Comparison of ENCODE assay signal across 1 cellular context in the genomic region with DNA sequence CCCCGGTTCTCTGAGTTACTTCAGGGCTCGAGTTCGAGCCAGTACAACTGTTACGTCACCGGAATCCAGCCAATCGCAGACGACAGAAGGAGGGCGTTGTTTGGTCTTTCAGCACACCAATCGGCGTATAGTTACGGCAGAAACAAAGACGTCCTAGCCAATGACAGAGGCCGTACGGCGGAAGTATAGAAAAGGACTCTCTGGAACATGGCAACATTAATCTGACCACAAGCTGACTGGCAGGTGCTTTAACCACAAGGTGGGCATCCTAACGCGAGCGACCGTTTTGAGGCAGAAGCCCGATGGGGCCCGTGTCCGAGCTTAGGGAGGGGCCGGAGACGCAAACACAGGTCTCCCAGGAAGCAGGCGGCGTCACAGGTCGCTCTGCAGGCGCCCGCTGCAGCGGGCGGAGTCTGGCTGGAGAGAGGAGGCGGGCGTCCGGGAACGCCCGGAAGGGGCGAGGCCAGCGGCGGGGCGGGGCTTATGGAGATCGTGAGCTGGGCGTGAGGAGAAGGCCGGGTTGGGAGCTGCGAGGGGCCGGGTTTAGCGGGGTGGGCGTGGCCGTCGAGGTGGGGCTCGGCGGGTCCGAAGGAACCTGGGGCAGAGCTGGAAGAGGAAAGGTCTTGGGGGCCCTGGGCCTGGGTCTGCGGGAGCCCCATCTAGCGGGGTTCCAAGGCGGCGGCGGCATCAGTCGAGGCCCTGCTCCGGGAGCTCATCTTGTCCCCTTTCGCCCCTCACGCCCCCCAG.
TF ChIP-seq lines count a peak whose summit lies in the region.

Gene MOSPD3 (plus strand): TSS at position 558 of the 747 bp plus-strand sequence. CDS start 252 bp downstream, outside the sequence.

TF ChIP-seq in K562, 482 proteins besides CTCF, POLR2A, EP300 and RAD21 (continued from another document and continues in another):
- TF ChIP-seq, protein P1, sequence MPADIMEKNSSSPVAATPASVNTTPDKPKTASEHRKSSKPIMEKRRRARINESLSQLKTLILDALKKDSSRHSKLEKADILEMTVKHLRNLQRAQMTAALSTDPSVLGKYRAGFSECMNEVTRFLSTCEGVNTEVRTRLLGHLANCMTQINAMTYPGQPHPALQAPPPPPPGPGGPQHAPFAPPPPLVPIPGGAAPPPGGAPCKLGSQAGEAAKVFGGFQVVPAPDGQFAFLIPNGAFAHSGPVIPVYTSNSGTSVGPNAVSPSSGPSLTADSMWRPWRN (IDR thresholded peaks at IDR 0.05; ENCODE audit: low read depth): 0 out of 2 replicates have a peak, but pooled peaks have one; percentile 8
- TF ChIP-seq MAZ (CRISPR knock-in tag; conservative IDR thresholded peaks at IDR 0.05 in 1 of 2, IDR thresholded peaks at IDR 0.05 in 1 of 2) (peak; percentile 48 to 72; a peak in 3 of 4 replicates), PML (IDR thresholded peaks at IDR 0.05; ENCODE audit: low read length) (peak; percentile 79; the same call in 1 of the 2 replicates), FOXO4 (CRISPR knock-in tag; IDR thresholded peaks at IDR 0.05) (peak; percentile 61; the same call in 1 of the 2 replicates), PRMT5 (CRISPR knock-in tag; IDR thresholded peaks at IDR 0.05) (no peak), POLR2B (IDR thresholded peaks at IDR 0.05; ENCODE audit: low read depth, partially characterized antibody) (peak; percentile 94), GTF2E2 (tag; IDR thresholded peaks at IDR 0.05) (no peak), ZNF280B (CRISPR knock-in tag; IDR thresholded peaks at IDR 0.05) (no peak), JUN (IDR thresholded peaks at IDR 0.05; ENCODE audit: borderline replicate concordance, low read depth, low read length) (peak; percentile 62; the same call in 1 of the 2 replicates), JUN (CRISPR knock-in tag; IDR thresholded peaks at IDR 0.05; ENCODE audit: borderline replicate concordance) (no peak), NFYB (IDR thresholded peaks at IDR 0.05; ENCODE audit: extremely low read depth, insufficient read length) (peak; percentile 97), CXXC5 (CRISPR knock-in tag; IDR thresholded peaks at IDR 0.05) (peak; percentile 75), NEUROD1 (IDR thresholded peaks at IDR 0.05; ENCODE audit: borderline replicate concordance, low read depth, low read length, partially characterized antibody) (peak; percentile 20), TOE1 (IDR thresholded peaks at IDR 0.05; ENCODE audit: borderline replicate concordance) (no peak), TOE1 (CRISPR knock-in tag; IDR thresholded peaks at IDR 0.05; ENCODE audit: borderline replicate concordance, low read depth) (no peak), EGR1 (conservative IDR thresholded peaks at IDR 0.05) (peak; percentile 45), ZNF175 (CRISPR knock-in tag; IDR thresholded peaks at IDR 0.05; ENCODE audit: low read depth) (peak; percentile 60; the same call in 1 of the 2 replicates), EP400 (IDR thresholded peaks at IDR 0.05) (peak; percentile 88), MYC (IDR thresholded peaks at IDR 0.05; ENCODE audit: low read depth, low read length) (peak; percentile 27; the same call in 1 of the 2 replicates), MYC (CRISPR knock-in tag; IDR thresholded peaks at IDR 0.05; ENCODE audit: borderline replicate concordance, low read depth) (no peak), ID3 (CRISPR knock-in tag; IDR thresholded peaks at IDR 0.05) (no peak), ID3 (tag; IDR thresholded peaks at IDR 0.05) (no peak), HDAC1 (IDR thresholded peaks at IDR 0.05) (peak in 1 of 2 experiments; percentile 86; a peak in 2 of 4 replicates), NR2C1 (IDR thresholded peaks at IDR 0.05) (no peak), NR2C1 (tag; IDR thresholded peaks at IDR 0.05) (0 out of 2 replicates have a peak, but pooled peaks have one; percentile 40), MTF1 (CRISPR knock-in tag; IDR thresholded peaks at IDR 0.05; ENCODE audit: borderline replicate concordance) (no peak), RBBP5 (IDR thresholded peaks at IDR 0.05; ENCODE audit: borderline replicate concordance, insufficient read depth, low read length, poor library complexity, severe bottlenecking) (peak; percentile 4), MTA1 (IDR thresholded peaks at IDR 0.05; ENCODE audit: borderline replicate concordance) (0 out of 2 replicates have a peak, but pooled peaks have one; percentile 33), POLR2G (IDR thresholded peaks at IDR 0.05; ENCODE audit: low read depth, low read length) (peak; percentile 93), MAFK (IDR thresholded peaks at IDR 0.05; ENCODE audit: low read length) (0 out of 2 replicates have a peak, but pooled peaks have one; percentile 10), SMAD4 (CRISPR knock-in tag; conservative IDR thresholded peaks at IDR 0.05) (peak; percentile 33), TAF1 (IDR thresholded peaks at IDR 0.05; ENCODE audit: control insufficient read depth, extremely low read depth, insufficient read depth, low read length, severe bottlenecking) (peak; percentile 56), MEIS2 (IDR thresholded peaks at IDR 0.05; ENCODE audit: partially characterized antibody) (peak; percentile 77), ZNF57 (CRISPR knock-in tag; IDR thresholded peaks at IDR 0.05) (no peak; the same call in 1 of the 2 replicates), MAFG (tag; conservative IDR thresholded peaks at IDR 0.05) (no peak), MBD2 (IDR thresholded peaks at IDR 0.05; ENCODE audit: borderline replicate concordance, low read depth) (peak; percentile 91), ZBTB12 (CRISPR knock-in tag; IDR thresholded peaks at IDR 0.05) (peak; percentile 36; the same call in 1 of the 2 replicates)
- TF ChIP-seq, protein P2, sequence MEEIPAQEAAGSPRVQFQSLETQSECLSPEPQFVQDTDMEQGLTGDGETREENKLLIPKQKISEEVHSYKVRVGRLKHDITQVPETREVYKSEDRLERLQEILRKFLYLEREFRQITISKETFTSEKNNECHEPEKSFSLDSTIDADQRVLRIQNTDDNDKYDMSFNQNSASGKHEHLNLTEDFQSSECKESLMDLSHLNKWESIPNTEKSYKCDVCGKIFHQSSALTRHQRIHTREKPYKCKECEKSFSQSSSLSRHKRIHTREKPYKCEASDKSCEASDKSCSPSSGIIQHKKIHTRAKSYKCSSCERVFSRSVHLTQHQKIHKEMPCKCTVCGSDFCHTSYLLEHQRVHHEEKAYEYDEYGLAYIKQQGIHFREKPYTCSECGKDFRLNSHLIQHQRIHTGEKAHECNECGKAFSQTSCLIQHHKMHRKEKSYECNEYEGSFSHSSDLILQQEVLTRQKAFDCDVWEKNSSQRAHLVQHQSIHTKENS (CRISPR knock-in tag; IDR thresholded peaks at IDR 0.05): no peak
- TF ChIP-seq, protein P3, sequence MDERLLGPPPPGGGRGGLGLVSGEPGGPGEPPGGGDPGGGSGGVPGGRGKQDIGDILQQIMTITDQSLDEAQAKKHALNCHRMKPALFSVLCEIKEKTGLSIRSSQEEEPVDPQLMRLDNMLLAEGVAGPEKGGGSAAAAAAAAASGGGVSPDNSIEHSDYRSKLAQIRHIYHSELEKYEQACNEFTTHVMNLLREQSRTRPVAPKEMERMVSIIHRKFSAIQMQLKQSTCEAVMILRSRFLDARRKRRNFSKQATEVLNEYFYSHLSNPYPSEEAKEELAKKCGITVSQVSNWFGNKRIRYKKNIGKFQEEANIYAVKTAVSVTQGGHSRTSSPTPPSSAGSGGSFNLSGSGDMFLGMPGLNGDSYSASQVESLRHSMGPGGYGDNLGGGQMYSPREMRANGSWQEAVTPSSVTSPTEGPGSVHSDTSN (CRISPR knock-in tag; IDR thresholded peaks at IDR 0.05; ENCODE audit: low read depth): 0 out of 2 replicates have a peak, but pooled peaks have one; percentile 11
- TF ChIP-seq, protein P3 (tag; conservative IDR thresholded peaks at IDR 0.05; ENCODE audit: low read depth): peak; percentile 83
- TF ChIP-seq, protein P4, sequence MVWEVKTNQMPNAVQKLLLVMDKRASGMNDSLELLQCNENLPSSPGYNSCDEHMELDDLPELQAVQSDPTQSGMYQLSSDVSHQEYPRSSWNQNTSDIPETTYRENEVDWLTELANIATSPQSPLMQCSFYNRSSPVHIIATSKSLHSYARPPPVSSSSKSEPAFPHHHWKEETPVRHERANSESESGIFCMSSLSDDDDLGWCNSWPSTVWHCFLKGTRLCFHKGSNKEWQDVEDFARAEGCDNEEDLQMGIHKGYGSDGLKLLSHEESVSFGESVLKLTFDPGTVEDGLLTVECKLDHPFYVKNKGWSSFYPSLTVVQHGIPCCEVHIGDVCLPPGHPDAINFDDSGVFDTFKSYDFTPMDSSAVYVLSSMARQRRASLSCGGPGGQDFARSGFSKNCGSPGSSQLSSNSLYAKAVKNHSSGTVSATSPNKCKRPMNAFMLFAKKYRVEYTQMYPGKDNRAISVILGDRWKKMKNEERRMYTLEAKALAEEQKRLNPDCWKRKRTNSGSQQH (CRISPR knock-in tag; IDR thresholded peaks at IDR 0.05): peak; percentile 55; the same call in 1 of the 2 replicates
- TF ChIP-seq, protein P5, sequence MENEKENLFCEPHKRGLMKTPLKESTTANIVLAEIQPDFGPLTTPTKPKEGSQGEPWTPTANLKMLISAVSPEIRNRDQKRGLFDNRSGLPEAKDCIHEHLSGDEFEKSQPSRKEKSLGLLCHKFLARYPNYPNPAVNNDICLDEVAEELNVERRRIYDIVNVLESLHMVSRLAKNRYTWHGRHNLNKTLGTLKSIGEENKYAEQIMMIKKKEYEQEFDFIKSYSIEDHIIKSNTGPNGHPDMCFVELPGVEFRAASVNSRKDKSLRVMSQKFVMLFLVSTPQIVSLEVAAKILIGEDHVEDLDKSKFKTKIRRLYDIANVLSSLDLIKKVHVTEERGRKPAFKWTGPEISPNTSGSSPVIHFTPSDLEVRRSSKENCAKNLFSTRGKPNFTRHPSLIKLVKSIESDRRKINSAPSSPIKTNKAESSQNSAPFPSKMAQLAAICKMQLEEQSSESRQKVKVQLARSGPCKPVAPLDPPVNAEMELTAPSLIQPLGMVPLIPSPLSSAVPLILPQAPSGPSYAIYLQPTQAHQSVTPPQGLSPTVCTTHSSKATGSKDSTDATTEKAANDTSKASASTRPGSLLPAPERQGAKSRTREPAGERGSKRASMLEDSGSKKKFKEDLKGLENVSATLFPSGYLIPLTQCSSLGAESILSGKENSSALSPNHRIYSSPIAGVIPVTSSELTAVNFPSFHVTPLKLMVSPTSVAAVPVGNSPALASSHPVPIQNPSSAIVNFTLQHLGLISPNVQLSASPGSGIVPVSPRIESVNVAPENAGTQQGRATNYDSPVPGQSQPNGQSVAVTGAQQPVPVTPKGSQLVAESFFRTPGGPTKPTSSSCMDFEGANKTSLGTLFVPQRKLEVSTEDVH (IDR thresholded peaks at IDR 0.05; ENCODE audit: low read depth, partially characterized antibody): peak; percentile 88
